8 cellular contexts compared by ENCODE assay signal in genomic region chr3:11718582-11719405, GRCh38.
DNase-seq lines count a peak whose midpoint lies in the region; ATAC-seq, FAIRE-seq and TF ChIP-seq lines count a peak whose summit lies in the region.

No MANE protein-coding gene starts in this region.

- H3K4me3 Mint-ChIP-seq in IgD-negative memory B cell: peak overlapping the region; percentile 90 to 99 (median 97)

- peak overlapping the region; percentile 90 for H2AFZ ChIP-seq in HepG2 (ENCODE audit: low read length)

- H3K4me3 ChIP-seq in coronary artery (peak overlapping the region; percentile 85), HepG2 (replicated peaks in 1 of 3; ENCODE audit: insufficient read depth in 1 of 3, low read depth in 2 of 3, low read length in 3 of 3) (peak overlapping the region; percentile 88 to 95 (median 92))

- BruUV-seq in HepG2 (replicated peaks; lab: Mats Ljungman, UMichigan): no TSS peak

- no peaks in the 10 kb centered on the region for H3K36me3 ChIP-seq in HepG2 (replicated peaks in 1 of 2; ENCODE audit: control insufficient read depth in 1 of 2, insufficient read depth in 2 of 2, low read length in 2 of 2)

- TF ChIP-seq EP300 in HepG2 (IDR thresholded peaks at IDR 0.05; ENCODE audit: low read depth in 2 of 2, low read length in 2 of 2) (no peak), HepG2 (CRISPR knock-in tag; IDR thresholded peaks at IDR 0.05; ENCODE audit: borderline replicate concordance) (no peak)

- peaks cover 1% of the 10 kb centered on the region for H3K36me3 Mint-ChIP-seq in IgD-negative memory B cell

- peak overlapping the region; percentile 87 for H3K4me2 ChIP-seq in HepG2 (ENCODE audit: low read depth, low read length)

- H3K4me1 ChIP-seq in HepG2 (ENCODE audit: insufficient read depth, low read length): peaks cover 36% of the 10 kb centered on the region

- H3K9me3 ChIP-seq in HepG2 (ENCODE audit: low read length): no peaks in the 10 kb centered on the region

- H3K27me3 Mint-ChIP-seq in IgD-negative memory B cell: no peaks in the 10 kb centered on the region

- DNase-seq in ELF-1 (ENCODE audit: low read depth, low spot score) (peak; percentile 62), coronary artery (ENCODE audit: low spot score) (peak; percentile 79), HepG2 (ENCODE audit: low spot score) (peak; percentile 23), SIG-M5 (lab: John Stamatoyannopoulos, UW) (no peak)
- peak; percentile 23 to 29 for DNase-seq in stimulated activated CD4-positive, alpha-beta T cell treated with anti-CD3 and anti-CD28 coated beads, Interleukin-2, amount 100 ng/mL, for 48 hours

- H3K79me2 ChIP-seq in HepG2 (ENCODE audit: insufficient read depth, low read length): peaks cover 26% of the 10 kb centered on the region

- intact Hi-C loops in HepG2 (cut with micrococcal nuclease; ENCODE audit: unreplicated experiment): no loop called here

- ATAC-seq in GM21576 (IDR thresholded peaks at IDR 0.05; ENCODE audit: unreplicated experiment) (peak; percentile 27), HepG2 (peak; percentile 44)
- peak; percentile 61 to 71 for ATAC-seq in activated CD4-positive, CD25-positive, alpha-beta regulatory T cell treated with anti-CD3 and anti-CD28 coated beads, Interleukin-2, amount 50 U/mL, for 24 hours

- H4K20me1 ChIP-seq in HepG2 (ENCODE audit: insufficient read depth, low read length): no peaks in the 10 kb centered on the region

- no peaks in the 10 kb centered on the region for H3K9me3 Mint-ChIP-seq in IgD-negative memory B cell

- POLR2A ChIA-PET in HepG2 (lab: Yijun Ruan, JAX): no interaction called here

- peaks cover 15 to 28% (median 17%) of the 10 kb centered on the region in 3 donors for H3K4me1 Mint-ChIP-seq in IgD-negative memory B cell

- H3K27ac Mint-ChIP-seq in IgD-negative memory B cell: peak overlapping the region; percentile 93 to 96 (median 95)

- no peak; a peak in 1 of 4 replicates for TF ChIP-seq POLR2A in HepG2 (IDR thresholded peaks at IDR 0.05; ENCODE audit: insufficient read depth in 1 of 2, low read depth in 2 of 2, low read length in 2 of 2)

- H3K27ac ChIP-seq in coronary artery: peak overlapping the region; percentile 93 to 97
- peak overlapping the region; percentile 61 for H3K27ac ChIP-seq in HepG2 (ENCODE audit: extremely low read length, insufficient read depth, low read length)

- in situ Hi-C loops in HepG2 (cut with HindIII; ENCODE audit: extremely low pct_ligation_motif_present, low pct_unique_long_range_greater_than_20kb): no loop called here

- TF ChIP-seq CTCF in coronary artery (IDR thresholded peaks at IDR 0.05) (no peak), HepG2 (CRISPR knock-in tag; IDR thresholded peaks at IDR 0.05) (no peak)

- CTCF ChIA-PET in HepG2 (lab: Yijun Ruan, JAX; ENCODE audit: low intra/inter-chr PET ratio, low total read pairs): no interaction called here

- WGBS in HepG2 (ENCODE audit: low lambda C conversion rate): under 1% methylated on average over 17 of the region's 44 CpGs

- H3K9ac ChIP-seq in HepG2 (ENCODE audit: insufficient read depth, low read depth, low read length): peak overlapping the region; percentile 79

- peaks cover 0 to 13% of the 10 kb centered on the region in 2 experiments; a peak in 2 of 5 replicates for H3K27me3 ChIP-seq in HepG2 (ENCODE audit: control insufficient read depth in 1 of 2, insufficient read depth in 2 of 2, low read length in 2 of 2)

- no peak for TF ChIP-seq RAD21 in HepG2 (CRISPR knock-in tag; IDR thresholded peaks at IDR 0.05)

- FAIRE-seq in HepG2 (lab: Jason Lieb, UNC): no peak

TF ChIP-seq in HepG2, 621 proteins besides CTCF, POLR2A, EP300 and RAD21 (continues in another document):
- TF ChIP-seq E2F2 (CRISPR knock-in tag; IDR thresholded peaks at IDR 0.05; ENCODE audit: borderline replicate concordance) (peak; percentile 17; the same call in 1 of the 2 replicates), GATAD2A (CRISPR knock-in tag; IDR thresholded peaks at IDR 0.05) (no peak), ZFP37 (CRISPR knock-in tag; IDR thresholded peaks at IDR 0.05; ENCODE audit: borderline replicate concordance) (0 out of 2 replicates have a peak, but pooled peaks have one; percentile 31), ZNF256 (CRISPR knock-in tag; conservative IDR thresholded peaks at IDR 0.05) (0 out of 2 replicates have a peak, but pooled peaks have one; percentile 51), E2F1 (CRISPR knock-in tag; IDR thresholded peaks at IDR 0.05) (0 out of 2 replicates have a peak, but pooled peaks have one; percentile 11), ZNF367 (CRISPR knock-in tag; IDR thresholded peaks at IDR 0.05; ENCODE audit: borderline replicate concordance) (peak; percentile 36; the same call in 1 of the 2 replicates), ATF3 (CRISPR knock-in tag; IDR thresholded peaks at IDR 0.05) (peak; percentile 36; the same call in 1 of the 2 replicates), HOXD1 (CRISPR knock-in tag; IDR thresholded peaks at IDR 0.05) (peak; percentile 81; the same call in 1 of the 2 replicates), HES4 (CRISPR knock-in tag; IDR thresholded peaks at IDR 0.05; ENCODE audit: borderline replicate concordance) (no peak), ZNF816 (CRISPR knock-in tag; IDR thresholded peaks at IDR 0.05; ENCODE audit: borderline replicate concordance) (no peak), ARID4A (CRISPR knock-in tag; IDR thresholded peaks at IDR 0.05; ENCODE audit: borderline replicate concordance) (0 out of 2 replicates have a peak, but pooled peaks have one; percentile 17), ATF4 (CRISPR knock-in tag; IDR thresholded peaks at IDR 0.05) (0 out of 4 replicates have a peak, but pooled peaks of 1 of the 2 experiments have one; percentile 12)
